In genomic region chr1:171381866-171382210, GRCh38 we compare ENCODE assay signal across 22 cellular contexts.
"Had no signal": no experiment of that assay in that cellular context is flagged by ENCODE, and none has a peak within 500 bp of the region (broad histone marks: within the 10 kb centered on the region; RNA-seq: fewer than 3 reads in every experiment).

No MANE protein-coding gene starts in this region.

- H3K4me2 ChIP-seq: SK-N-SH had no signal

- H3K36me3 ChIP-seq: MG63 had no signal

- H3K9ac ChIP-seq: SK-N-SH had no signal

- H3K27ac ChIP-seq: RWPE1 had no signal

- H3K9me3 ChIP-seq: SK-N-SH had no signal

- H3K4me3 ChIP-seq: MG63 had no signal

- DNase-seq: IMR-90; KG1; MG63; NCI-H1092; NCI-H1105 treated with DMSO at 0.1 percent for 48 hours; NCI-H1417 treated with DMSO at 0.1 percent for 48 hours; NCI-H146; NCI-H1694 treated with DMSO at 0.1 percent for 48 hours; NCI-H1930; NCI-H2081; NCI-H2107; NCI-H2227 treated with DMSO at 0.1 percent for 48 hours; NCI-H524; NCI-H69; NCI-H774; NK-92 treated with Interleukin-12 subunit alpha and Interleukin-12 subunit beta, amount 100 ng/mL, for 24 hours; PC-3; SHP77; SK-N-SH had no signal

- ATAC-seq: HepG2, Panc1, PC-3 had no signal

- H3K27me3 ChIP-seq: MG63 had no signal
